Comparison of ENCODE assay signal across 15 cellular contexts in the genomic region with DNA sequence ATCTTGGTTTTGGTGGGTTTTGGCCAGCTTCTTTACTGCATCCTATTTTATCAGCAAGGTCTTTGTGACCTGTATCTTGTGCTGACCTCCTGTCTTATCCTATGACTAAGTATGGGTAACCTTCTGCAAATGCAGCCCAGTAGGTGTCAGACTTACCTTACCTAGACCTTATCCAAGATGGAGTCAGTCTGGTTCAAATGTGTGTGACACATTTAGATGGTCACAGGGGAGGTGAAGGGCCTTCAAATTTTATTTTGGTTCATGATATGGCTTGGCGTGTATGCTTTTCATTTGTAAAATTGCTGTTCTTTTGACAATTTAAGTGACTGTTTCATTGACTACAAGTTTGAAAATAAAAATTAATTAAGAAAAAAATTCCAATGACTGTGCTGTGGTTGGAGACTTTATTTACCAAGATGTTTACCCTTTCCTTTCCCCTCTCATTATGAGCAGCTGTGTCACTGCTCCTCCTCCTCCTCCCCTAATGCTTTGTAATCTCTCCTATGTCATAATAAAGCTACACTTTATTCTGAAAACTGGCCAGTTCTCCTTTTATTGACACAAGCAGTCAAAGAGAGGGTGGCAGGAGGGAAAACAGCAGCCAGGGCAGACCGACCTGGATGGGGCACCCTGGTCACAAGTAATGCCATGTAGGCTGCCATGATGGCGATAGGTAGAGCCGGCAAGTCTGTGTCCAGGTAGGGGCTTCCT. TPM values are rescaled to one million over a fixed set of nuclear protein-coding genes. Genes with fewer than 3 reads are reported as not detected.
DNase-seq lines count a peak whose midpoint lies in the region; ATAC-seq, FAIRE-seq and TF ChIP-seq lines count a peak whose summit lies in the region.
"Had no signal": no experiment of that assay in that cellular context is flagged by ENCODE, and none has a peak within 500 bp of the region (broad histone marks: within the 10 kb centered on the region; RNA-seq: fewer than 3 reads in every experiment).

No MANE protein-coding gene starts in this region.

- no peaks in the 10 kb centered on the region for H3F3A ChIP-seq in OCI-LY1 (ENCODE audit: insufficient read depth, low read length)

- no peak for ATAC-seq in GM19397 (IDR thresholded peaks at IDR 0.05; ENCODE audit: unreplicated experiment)

- H3K4ac ChIP-seq in H1 (replicated peaks; ENCODE audit: insufficient read length, low read depth, low read length) = no peak overlapping the region

- no peak overlapping the region for H2BK12ac ChIP-seq in H1 (ENCODE audit: low read depth, low read length)

- TF ChIP-seq CTCF in 22Rv1 (IDR thresholded peaks at IDR 0.05) (peak; percentile 24), GM10248 (IDR thresholded peaks at IDR 0.05; ENCODE audit: control extremely low read depth, extremely low read depth, low read depth, missing control alignments) (peak; percentile 36), OCI-LY1 (IDR thresholded peaks at IDR 0.05; ENCODE audit: low read length) (peak; percentile 45), H1 (IDR thresholded peaks at IDR 0.05; ENCODE audit: control extremely low read depth in 1 of 3, insufficient read depth in 1 of 3, low read depth in 1 of 3, low read length in 3 of 3) (peak in 1 of 3 experiments; percentile 3; a peak in 1 of 4 replicates), testis (IDR thresholded peaks at IDR 0.05) (no peak)

- H3K36me3 ChIP-seq in OCI-LY1 (ENCODE audit: insufficient read depth, low read length) (no peaks in the 10 kb centered on the region), H1 (ENCODE audit: control insufficient read depth in 2 of 4, insufficient read depth in 4 of 4, low read length in 3 of 4) (no peaks in the 10 kb centered on the region), testis (ENCODE audit: low read depth, missing control alignments) (no peaks in the 10 kb centered on the region)
- H3K36me3 ChIP-seq: thyroid gland had no signal

- H3K27ac ChIP-seq in 22Rv1 = no peak overlapping the region
- no peak overlapping the region for H3K27ac ChIP-seq in OCI-LY1 (ENCODE audit: low read depth, low read length, poor library complexity, severe bottlenecking)
- H3K27ac ChIP-seq in H1 (ENCODE audit: low read depth, low read length) = no peak overlapping the region
- H3K27ac ChIP-seq in testis = no peak overlapping the region
- H3K27ac ChIP-seq: thyroid gland had no signal

- no peak overlapping the region for H3K18ac ChIP-seq in H1 (ENCODE audit: extremely low read depth, low read length)

- H3K9ac ChIP-seq in OCI-LY1 (ENCODE audit: low read length) (no peak overlapping the region), H1 (replicated peaks in 1 of 4; ENCODE audit: extremely low read depth in 1 of 4, low read depth in 3 of 4, low read length in 3 of 4) (no peak overlapping the region)

- H2BK15ac ChIP-seq in H1 (ENCODE audit: low read length) = no peak overlapping the region

- no peak overlapping the region for H4K91ac ChIP-seq in H1 (replicated peaks; ENCODE audit: insufficient read length, low read length)

- H3K79me2 ChIP-seq in OCI-LY1 (ENCODE audit: insufficient read depth, low read length) (no peaks in the 10 kb centered on the region), H1 (ENCODE audit: control insufficient read depth in 1 of 2, insufficient read depth in 2 of 2, low read length in 2 of 2) (no peaks in the 10 kb centered on the region)

- TF ChIP-seq EP300 in H1 (IDR thresholded peaks at IDR 0.05; ENCODE audit: borderline replicate concordance in 1 of 2, low read depth in 2 of 2, low read length in 2 of 2) = no peak

- H3K4me1 ChIP-seq in OCI-LY1 (ENCODE audit: insufficient read depth, low read length, severe bottlenecking) (no peaks in the 10 kb centered on the region), H1 (replicated peaks in 1 of 4; ENCODE audit: control insufficient read depth in 3 of 4, insufficient read depth in 4 of 4, low read length in 3 of 4) (peaks cover 0 to 4% (median 0%) of the 10 kb centered on the region in 4 experiments; a peak in 1 of 7 replicates), testis (no peaks in the 10 kb centered on the region)
- H3K4me1 ChIP-seq: Caco-2, thyroid gland had no signal

- H3K4me2 ChIP-seq in OCI-LY1 (ENCODE audit: low read length) = no peak overlapping the region
- H3K4me2 ChIP-seq in H1 (ENCODE audit: insufficient read depth in 1 of 2, low read depth in 2 of 2, low read length in 2 of 2) = no peak overlapping the region

- H3K79me1 ChIP-seq in H1 (ENCODE audit: low read depth, low read length) = no peaks in the 10 kb centered on the region

- peak; percentile 30 for DNase-seq in GM10248 (ENCODE audit: extremely low spot score)
- no peak for DNase-seq in H1 (ENCODE audit: low read depth in 1 of 2, low spot score in 2 of 2)
- DNase-seq in activated gamma-delta T cell (lab: John Stamatoyannopoulos, UW) = no peak
- no peak for DNase-seq in H4 (ENCODE audit: low spot score)
- no peak for DNase-seq in testis
- DNase-seq: Caco-2; effector CD4-positive, alpha-beta T cell; NCI-H446 treated with DMSO at 0.1 percent for 48 hours; nephron progenitor cell; stimulated activated CD4-positive, alpha-beta T cell treated with anti-CD3 and anti-CD28 coated beads, Interleukin-4, amount 100 ng/mL, for 24 hours; thyroid gland had no signal

- no peak overlapping the region for H4K8ac ChIP-seq in H1 (ENCODE audit: extremely low read depth, insufficient read depth, low read length)

- H2AFZ ChIP-seq in OCI-LY1 (ENCODE audit: low read length) (no peak overlapping the region), H1 (ENCODE audit: low read length) (no peak overlapping the region)

- H3K4me3 ChIP-seq in OCI-LY1 (ENCODE audit: low read depth, low read length, poor library complexity, severe bottlenecking) (no peak overlapping the region), H1 (ENCODE audit: extremely low read depth in 1 of 4, insufficient read depth in 2 of 4, low read depth in 3 of 4, low read length in 4 of 4) (no peak overlapping the region), testis (no peak overlapping the region)
- H3K4me3 ChIP-seq: thyroid gland had no signal

- FAIRE-seq in H1 (lab: Jason Lieb, UNC) = no peak

- no peak overlapping the region for H4K5ac ChIP-seq in H1 (ENCODE audit: insufficient read length, low read depth, low read length)

- no peak overlapping the region for H3K56ac ChIP-seq in H1 (replicated peaks; ENCODE audit: insufficient read length, low read depth, low read length)

- no peak overlapping the region for H2BK5ac ChIP-seq in H1 (ENCODE audit: low read depth, low read length)

- peak; percentile 39 to 40 for TF ChIP-seq RAD21 in H1 (IDR thresholded peaks at IDR 0.05 in 1 of 2, conservative IDR thresholded peaks at IDR 0.05 in 1 of 2; ENCODE audit: low read depth in 2 of 2, low read length in 2 of 2)

- no peak overlapping the region for H3K23ac ChIP-seq in H1 (ENCODE audit: insufficient read length)

- intact Hi-C loops in testis (cut with DNase I; ENCODE audit: low total_unique reads) = no loop called here

- no peaks in the 10 kb centered on the region; the same call in 1 of the 2 replicates for H3K27me3 ChIP-seq in OCI-LY1 (ENCODE audit: insufficient read depth, low read length)
- H3K27me3 ChIP-seq in H1 (replicated peaks in 1 of 4; ENCODE audit: control insufficient read depth in 3 of 4, extremely low read depth in 1 of 4, insufficient read depth in 3 of 4, low read length in 3 of 4) = no peaks in the 10 kb centered on the region
- no peaks in the 10 kb centered on the region for H3K27me3 ChIP-seq in testis
- H3K27me3 ChIP-seq: thyroid gland had no signal

- no peak overlapping the region for H3K14ac ChIP-seq in H1 (ENCODE audit: insufficient read length)

- no peaks in the 10 kb centered on the region for H3K23me2 ChIP-seq in H1 (ENCODE audit: low read depth, low read length)

- no peak overlapping the region for H2AK5ac ChIP-seq in H1 (ENCODE audit: low read depth, low read length)

- no peaks in the 10 kb centered on the region for H3K9me2 ChIP-seq in OCI-LY1 (ENCODE audit: low read depth, low read length)

- TF ChIP-seq POLR2A in H1 (IDR thresholded peaks at IDR 0.05; ENCODE audit: control extremely low read depth in 1 of 2, low read depth in 2 of 2, low read length in 2 of 2) (no peak), testis (IDR thresholded peaks at IDR 0.05) (no peak)

- H4K20me1 ChIP-seq in OCI-LY1 (ENCODE audit: insufficient read depth, low read length) (no peaks in the 10 kb centered on the region), H1 (replicated peaks in 1 of 2; ENCODE audit: control insufficient read depth in 1 of 2, insufficient read depth in 2 of 2, low read length in 2 of 2) (no peaks in the 10 kb centered on the region)

- WGBS in H1 (ENCODE audit: extremely low coverage in 1 of 2, insufficient coverage in 1 of 2, insufficient read length in 1 of 2, insufficient replicate concordance in 2 of 2, low coverage in 1 of 2, low lambda C conversion rate in 2 of 2, missing lambda C conversion rate in 1 of 2), 2 experiments = 86% methylated on average over 4 of the region's 4 CpGs; no CpG with 5 or more reads in 1 of the 2 experiments
- 84 to 90% methylated on average over 4 of the region's 4 CpGs for WGBS in testis, 2 donors

- no peak overlapping the region for H2BK120ac ChIP-seq in H1 (replicated peaks; ENCODE audit: low read depth, low read length)

- POLR2A ChIA-PET in GM10248 (lab: Yijun Ruan, JAX) = no interaction called here
- POLR2A ChIA-PET in H1 (lab: Charles Lee; ENCODE audit: partially characterized antibody) = no interaction called here

- H2BK20ac ChIP-seq in H1 (ENCODE audit: low read length) = no peak overlapping the region

- CTCF ChIA-PET in GM10248 (lab: Yijun Ruan, JAX) (interaction anchor here (1.1 kb wide), 1 partner anchor 68 kb away, joined by 3 read pairs; no protein-coding TSS in a partner anchor), H1 (lab: Charles Lee; ENCODE audit: partially characterized antibody) (interaction anchor here (1.4 to 4.1 kb wide), 3 partner anchors 9 to 70 kb away, joined by 3 to 19 read pairs (median 5); no protein-coding TSS in a partner anchor)

- H3K9me3 ChIP-seq in OCI-LY1 (ENCODE audit: low read length) = no peaks in the 10 kb centered on the region
- H3K9me3 ChIP-seq in H1 (ENCODE audit: insufficient read depth in 2 of 2, low read depth in 1 of 2, low read length in 1 of 2) = no peaks in the 10 kb centered on the region
- no peaks in the 10 kb centered on the region for H3K9me3 ChIP-seq in testis
- H3K9me3 ChIP-seq: Caco-2, thyroid gland had no signal

TF ChIP-seq in H1, 55 proteins besides CTCF, POLR2A, EP300 and RAD21 (continues in another document):
- 0 out of 2 replicates have a peak, but pooled peaks have one; percentile 52 for TF ChIP-seq YY1 (IDR thresholded peaks at IDR 0.05; ENCODE audit: low read depth, low read length)

RNA-seq across cellular contexts. Expression of a gene that starts 49.4 kb away (rescaled TPM):
- total RNA-seq in H1 (2021; fragmentation: NEBNext Ultra II Directional; extraction: Animal tissue kit (Norgen Biotek cat#: 25700)) = not detected in 2 replicates
- polyA plus RNA-seq in H1 (2011; rRNA removed) (not detected in 2 replicates), testis (ENCODE audit: insufficient read depth, low read depth, low replicate concordance) (0.59 TPM)
- not detected for polyA plus RNA-seq in H1 (2011; cell fraction: cytosol; rRNA removed)
- 0.10 TPM for polyA plus RNA-seq in H1 (2011; cell fraction: nucleus; rRNA removed)
- not detected in 4 replicates for polyA plus RNA-seq in H1 (2012, experiment 1 of 2)
- not detected for polyA plus RNA-seq in H1 (2012, experiment 2 of 2)
- not detected for polyA plus RNA-seq in H1 (2013, experiment 1 of 2)
- polyA plus RNA-seq in H1 (2013, experiment 2 of 2) = not detected
- polyA minus RNA-seq in H1 (2011; rRNA and poly(A)+ RNA removed) = not detected in 2 replicates
- polyA minus RNA-seq in H1 (2011; cell fraction: cytosol; rRNA and poly(A)+ RNA removed) = not detected
- 0.30 TPM for polyA minus RNA-seq in H1 (2011; cell fraction: nucleus; rRNA and poly(A)+ RNA removed)
- total RNA-seq in H4 (2014; rRNA removed; shearing (Covaris generic)) = not detected in 2 replicates
- total RNA-seq in testis = not detected
- total RNA-seq: Caco-2; T-helper 2 cell treated with Interferon-gamma antibody and Interleukin-4, amounts not matched to agents 100 ng/mL and 5 ng/mL, for 36 hours; thyroid gland had no signal

Comparison
In these comparisons a context has a peak if more than half of its experiments do, and no peak if none do; other contexts are left out.
1. CTCF ChIP-seq: peak in 22Rv1 (single experiment), GM10248 (single experiment) and OCI-LY1 (single experiment); none in testis (0 of 3).